Comparison of ENCODE assay signal across 8 cellular contexts in the genomic region with DNA sequence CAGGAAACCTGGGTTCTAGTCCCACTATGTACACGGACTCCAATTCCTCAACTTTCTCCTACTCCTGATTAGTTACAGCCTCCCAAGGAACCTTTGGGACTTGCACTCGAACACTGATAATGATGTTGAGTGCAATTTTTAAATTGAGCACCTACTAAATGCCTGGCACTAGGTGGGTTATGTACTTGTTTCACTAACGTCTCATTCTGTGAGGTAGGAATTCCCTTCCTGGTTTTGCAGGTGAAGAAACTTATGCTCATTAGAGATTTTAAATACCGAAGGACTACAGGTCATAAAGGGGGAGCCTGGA. TPM values are rescaled to one million over a fixed set of nuclear protein-coding genes. Genes with fewer than 3 reads are reported as not detected.
DNase-seq lines count a peak whose midpoint lies in the region; ATAC-seq and TF ChIP-seq lines count a peak whose summit lies in the region.

No MANE protein-coding gene starts in this region.

- ATAC-seq in HG03342 (IDR thresholded peaks at IDR 0.05; ENCODE audit: unreplicated experiment) (no peak), GM18498 (IDR thresholded peaks at IDR 0.05; ENCODE audit: unreplicated experiment) (no peak)

- peak; percentile 5 for DNase-seq in HEK293T (ENCODE audit: extremely low spot score)
- DNase-seq in astrocyte of the spinal cord (ENCODE audit: low read depth, low spot score): no peak
- DNase-seq in mesenchymal stem cell: no peak
- DNase-seq in NCI-H748 (lab: John Stamatoyannopoulos, UW; ENCODE audit: unreplicated experiment): no peak
- DNase-seq in RPMI8226: no peak

- H2AFZ ChIP-seq in ACC112 (ENCODE audit: low read length, unreplicated experiment): peak overlapping the region; percentile 93
- peak overlapping the region; percentile 72 for H2AFZ ChIP-seq in mesenchymal stem cell (ENCODE audit: low read depth, low read length)

- H3K4me3 ChIP-seq in ACC112 (ENCODE audit: low read depth, low read length): peak overlapping the region; percentile 94
- H3K4me3 ChIP-seq in astrocyte of the spinal cord (ENCODE audit: low read depth, low read length): peak overlapping the region; percentile 87
- H3K4me3 ChIP-seq in mesenchymal stem cell (ENCODE audit: insufficient read depth in 1 of 2, low read depth in 1 of 2, low read length in 2 of 2): peak overlapping the region; percentile 76 to 92

- no peak overlapping the region for H2BK12ac ChIP-seq in mesenchymal stem cell (ENCODE audit: low read length in 2 of 2)

- 0% methylated on average over 4 of the region's 4 CpGs for WGBS in mesenchymal stem cell

- H4K91ac ChIP-seq in mesenchymal stem cell (ENCODE audit: low read length): no peak overlapping the region

- peaks cover 51% of the 10 kb centered on the region for H3K79me2 ChIP-seq in ACC112 (ENCODE audit: control insufficient read depth, insufficient read depth, low read length, unreplicated experiment)

- H3K27ac ChIP-seq in ACC112 (ENCODE audit: low read depth, low read length) (peak overlapping the region; percentile 34), mesenchymal stem cell (ENCODE audit: low read length, poor library complexity, severe bottlenecking) (no peak overlapping the region)

- no peaks in the 10 kb centered on the region for H3K9me3 ChIP-seq in mesenchymal stem cell (ENCODE audit: control insufficient read depth, low read length)

- H3K4me1 ChIP-seq in ACC112 (ENCODE audit: control insufficient read depth, insufficient read depth, low read length, unreplicated experiment) (peaks cover 16% of the 10 kb centered on the region), mesenchymal stem cell (ENCODE audit: control insufficient read depth, insufficient read depth, low read depth, low read length) (peaks cover 4% of the 10 kb centered on the region)

- in situ Hi-C loops in astrocyte of the spinal cord (cut with HindIII; ENCODE audit: low sequenced_read_pairs): no loop called here

- peak overlapping the region; percentile 21 for H4K8ac ChIP-seq in mesenchymal stem cell (ENCODE audit: low read length)

- H3K36me3 ChIP-seq in ACC112 (ENCODE audit: insufficient read depth, low read length) (peaks cover 12% of the 10 kb centered on the region; the same call in 1 of the 2 replicates), mesenchymal stem cell (ENCODE audit: control insufficient read depth in 1 of 2, insufficient read depth in 2 of 2, low read depth in 1 of 2, low read length in 2 of 2) (peaks cover 6 to 29% of the 10 kb centered on the region in 2 experiments)

- CTCF ChIA-PET in HEK293T (lab: Yijun Ruan, JAX): interaction anchor here (0.7 kb wide), 1 partner anchor 176 kb away, joined by 3 read pairs; no protein-coding TSS in a partner anchor

- no peak overlapping the region for H3K4ac ChIP-seq in mesenchymal stem cell (ENCODE audit: low read depth in 1 of 2, low read length in 2 of 2)

- H3K79me1 ChIP-seq in mesenchymal stem cell (replicated peaks; ENCODE audit: low read length, poor library complexity, severe bottlenecking): peaks cover 23% of the 10 kb centered on the region

- no peak overlapping the region for H2AK5ac ChIP-seq in mesenchymal stem cell (ENCODE audit: low read length, severe bottlenecking)

- POLR2A ChIA-PET in HEK293T (lab: Yijun Ruan, JAX): interaction anchor here (0.8 to 1.8 kb wide), 3 partner anchors 12 to 175 kb away, joined by 3 to 5 read pairs (median 4); a partner anchor contains a TSS

- no peak overlapping the region for H3K23ac ChIP-seq in mesenchymal stem cell (ENCODE audit: low read length in 2 of 2)

- H3K14ac ChIP-seq in mesenchymal stem cell (ENCODE audit: low read length in 2 of 2): no peak overlapping the region

- no peak overlapping the region for H3K18ac ChIP-seq in mesenchymal stem cell (ENCODE audit: low read depth in 1 of 2, low read length in 2 of 2)

- H2BK5ac ChIP-seq in mesenchymal stem cell (ENCODE audit: low read depth, low read length, poor library complexity, severe bottlenecking): no peak overlapping the region

- no peak overlapping the region for H2BK120ac ChIP-seq in mesenchymal stem cell (ENCODE audit: low read depth, low read length)

- peak overlapping the region; percentile 97 for H3K9ac ChIP-seq in mesenchymal stem cell (ENCODE audit: low read length)

- H3K4me2 ChIP-seq in mesenchymal stem cell (ENCODE audit: low read length, poor library complexity, severe bottlenecking): peak overlapping the region; percentile 82

- no peak overlapping the region for H2BK15ac ChIP-seq in mesenchymal stem cell (ENCODE audit: low read depth, poor library complexity, severe bottlenecking)

- H3K27me3 ChIP-seq in ACC112 (ENCODE audit: insufficient read depth, low read length): no peaks in the 10 kb centered on the region
- no peaks in the 10 kb centered on the region for H3K27me3 ChIP-seq in mesenchymal stem cell (ENCODE audit: control insufficient read depth in 1 of 2, insufficient read depth in 1 of 2, low read length in 2 of 2)

- TF ChIP-seq CTCF in astrocyte of the spinal cord (IDR thresholded peaks at IDR 0.05; ENCODE audit: low read depth, low read length): no peak

TF ChIP-seq in HEK293T, 16 proteins besides CTCF, POLR2A, EP300 and RAD21:
- TF ChIP-seq ARNT (IDR thresholded peaks at IDR 0.05): no peak
- no peak for TF ChIP-seq SP1 (IDR thresholded peaks at IDR 0.05)
- TF ChIP-seq FOXK2 (IDR thresholded peaks at IDR 0.05): no peak
- TF ChIP-seq, protein P1, sequence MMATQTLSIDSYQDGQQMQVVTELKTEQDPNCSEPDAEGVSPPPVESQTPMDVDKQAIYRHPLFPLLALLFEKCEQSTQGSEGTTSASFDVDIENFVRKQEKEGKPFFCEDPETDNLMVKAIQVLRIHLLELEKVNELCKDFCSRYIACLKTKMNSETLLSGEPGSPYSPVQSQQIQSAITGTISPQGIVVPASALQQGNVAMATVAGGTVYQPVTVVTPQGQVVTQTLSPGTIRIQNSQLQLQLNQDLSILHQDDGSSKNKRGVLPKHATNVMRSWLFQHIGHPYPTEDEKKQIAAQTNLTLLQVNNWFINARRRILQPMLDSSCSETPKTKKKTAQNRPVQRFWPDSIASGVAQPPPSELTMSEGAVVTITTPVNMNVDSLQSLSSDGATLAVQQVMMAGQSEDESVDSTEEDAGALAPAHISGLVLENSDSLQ (IDR thresholded peaks at IDR 0.05): no peak

RNA-seq across cellular contexts. Expression of a gene that starts 0.5 kb away (rescaled TPM):
- 2.6 TPM for polyA plus RNA-seq in mesenchymal stem cell (2013, experiment 1 of 2)
- polyA plus RNA-seq in mesenchymal stem cell (2013, experiment 2 of 2): 2.5 TPM

RNA-seq across cellular contexts. Expression of a gene that starts 0.6 kb away (rescaled TPM):
- polyA plus RNA-seq in mesenchymal stem cell (2013, experiment 1 of 2): 26.9 TPM
- 27.4 TPM for polyA plus RNA-seq in mesenchymal stem cell (2013, experiment 2 of 2)

RNA-seq across cellular contexts. Expression of a gene that starts 58.7 kb away (rescaled TPM):
- 81.2 TPM for polyA plus RNA-seq in mesenchymal stem cell (2013, experiment 1 of 2)
- 80.6 TPM for polyA plus RNA-seq in mesenchymal stem cell (2013, experiment 2 of 2)
